18 cellular contexts compared by ENCODE assay signal in genomic region chr2:9365498-9366019, GRCh38.
"Had no signal": no experiment of that assay in that cellular context is flagged by ENCODE, and none has a peak within 500 bp of the region (broad histone marks: within the 10 kb centered on the region; RNA-seq: fewer than 3 reads in every experiment).

No MANE protein-coding gene starts in this region.

- H3K27me3 ChIP-seq: neutrophil, right atrium auricular region, SJSA1, transverse colon had no signal

- H3K27ac Mint-ChIP-seq: activated CD8-positive, alpha-beta T cell treated with anti-CD3 and anti-CD28 coated beads for 36 hours; activated T-cell treated with anti-CD3 and anti-CD28 coated beads, Interleukin-2, amount 50 U/mL, for 72 hours; effector memory CD8-positive, alpha-beta T cell; immature natural killer cell; memory B cell; stimulated activated naive B cell treated with anti-CD40 and anti-IgM and Interleukin-4, amounts not matched to agents 10 μg/mL and 1 μg/mL and 100 μg/mL, for 72 hours had no signal

- H3K4me1 Mint-ChIP-seq: immature natural killer cell, memory B cell had no signal

- H3K4me1 ChIP-seq: spleen, transverse colon had no signal

- H3K36me3 Mint-ChIP-seq: immature natural killer cell; memory B cell; stimulated activated naive B cell treated with anti-CD40 and anti-IgM and Interleukin-4, amounts not matched to agents 10 μg/mL and 1 μg/mL and 100 μg/mL, for 72 hours had no signal

- ATAC-seq: activated CD8-positive, alpha-beta T cell treated with anti-CD3 and anti-CD28 coated beads for 36 hours; activated T-cell treated with anti-CD3 and anti-CD28 coated beads, Interleukin-2, amount 50 U/mL, for 72 hours; effector memory CD8-positive, alpha-beta T cell; stimulated activated naive B cell treated with anti-CD40 and anti-IgM and Interleukin-4, amounts not matched to agents 10 μg/mL and 1 μg/mL and 100 μg/mL, for 72 hours had no signal

- H3K9me3 Mint-ChIP-seq: activated CD8-positive, alpha-beta T cell treated with anti-CD3 and anti-CD28 coated beads for 36 hours; activated T-cell treated with anti-CD3 and anti-CD28 coated beads, Interleukin-2, amount 50 U/mL, for 72 hours; effector memory CD8-positive, alpha-beta T cell; immature natural killer cell; memory B cell; stimulated activated naive B cell treated with anti-CD40 and anti-IgM and Interleukin-4, amounts not matched to agents 10 μg/mL and 1 μg/mL and 100 μg/mL, for 72 hours had no signal

- H3K27ac ChIP-seq: neutrophil, right atrium auricular region, SJSA1, spleen, transverse colon, VCaP had no signal

- DNase-seq: activated CD4-positive, alpha-beta T cell treated with anti-CD3 and anti-CD28 coated beads for 4 hours; activated CD8-positive, alpha-beta memory T cell treated with anti-CD3 and anti-CD28 coated beads, Interleukin-2, amount 50 U/mL, for 4 hours; activated CD8-positive, alpha-beta T cell treated with anti-CD3 and anti-CD28 coated beads for 36 hours; activated gamma-delta T cell treated with Interleukin-2 at 50 U/mL for 16 hours; activated T-cell treated with anti-CD3 and anti-CD28 coated beads, Interleukin-2, amount 50 U/mL, for 72 hours; central memory CD4-positive, alpha-beta T cell; effector memory CD8-positive, alpha-beta T cell; immature natural killer cell; spleen; stimulated activated CD4-positive, alpha-beta T cell treated with anti-CD3 and anti-CD28 coated beads, Interleukin-1b, Interleukin-23, amount 100 ng/mL, for 48 hours; stimulated activated naive B cell treated with anti-CD40 and anti-IgM and Interleukin-4, amounts not matched to agents 10 μg/mL and 1 μg/mL and 100 μg/mL, for 72 hours; T-helper 1 cell; transverse colon had no signal

- H3K9me3 ChIP-seq: neutrophil, right atrium auricular region, SJSA1, spleen, transverse colon had no signal

- H3K36me3 ChIP-seq: neutrophil, spleen had no signal

- H3K4me3 Mint-ChIP-seq: activated CD8-positive, alpha-beta T cell treated with anti-CD3 and anti-CD28 coated beads for 36 hours; activated T-cell treated with anti-CD3 and anti-CD28 coated beads, Interleukin-2, amount 50 U/mL, for 72 hours; effector memory CD8-positive, alpha-beta T cell; immature natural killer cell; memory B cell; stimulated activated naive B cell treated with anti-CD40 and anti-IgM and Interleukin-4, amounts not matched to agents 10 μg/mL and 1 μg/mL and 100 μg/mL, for 72 hours had no signal

- H3K4me3 ChIP-seq: right atrium auricular region, SJSA1, spleen, transverse colon had no signal
